Comparison of ENCODE assay signal across 34 cellular contexts in genomic region chr12:34124608-34125007, GRCh38.
"Had no signal": no experiment of that assay in that cellular context is flagged by ENCODE, and none has a peak within 500 bp of the region (broad histone marks: within the 10 kb centered on the region; RNA-seq: fewer than 3 reads in every experiment).

No MANE protein-coding gene starts in this region.

- H3K4me3 ChIP-seq: adrenal gland, body of pancreas, breast epithelium had no signal

- H3K27me3 ChIP-seq: adrenal gland, body of pancreas, brain microvascular endothelial cell, breast epithelium had no signal

- FAIRE-seq: astrocyte, TTC549 had no signal

- DNase-seq: activated B cell treated with CpG ODN at 0.5 μM for 24 hours; activated CD4-positive, alpha-beta memory T cell treated with anti-CD3 and anti-CD28 coated beads for 36 hours; activated CD4-positive, alpha-beta T cell treated with anti-CD3 and anti-CD28 coated beads for 4 hours; activated CD4-positive, alpha-beta T cell treated with anti-CD3 and anti-CD28 coated beads, Interleukin-2, amount 10 ng/mL, durations not matched to agents 24 days and 14 days; activated CD4-positive, alpha-beta T cell treated with anti-CD3 and anti-CD28 coated beads, Interleukin-2, amount 50 U/mL, for 1 hour; activated CD4-positive, alpha-beta T cell treated with anti-CD3 and anti-CD28 coated beads, Interleukin-2, amount 50 U/mL, for 4 hours; activated CD4-positive, CD25-positive, alpha-beta regulatory T cell treated with anti-CD3 and anti-CD28 coated beads, Interleukin-2, amount 50 U/mL, for 72 hours; activated CD8-positive, alpha-beta memory T cell treated with anti-CD3 and anti-CD28 coated beads, Interleukin-2, amount 50 U/mL, for 4 hours; activated CD8-positive, alpha-beta T cell treated with anti-CD3 and anti-CD28 coated beads for 36 hours; activated effector memory CD4-positive, alpha-beta T cell treated with anti-CD3 and anti-CD28 coated beads, Interleukin-2, amount 50 U/mL, for 16 hours; activated gamma-delta T cell treated with Interleukin-2 at 50 U/mL for 16 hours; activated naive CD4-positive, alpha-beta T cell; activated naive CD4-positive, alpha-beta T cell treated with anti-CD3 and anti-CD28 coated beads for 36 hours; activated naive CD4-positive, alpha-beta T cell treated with anti-CD3 and anti-CD28 coated beads, Interleukin-2, amount 50 U/mL, for 16 hours; activated naive CD8-positive, alpha-beta T cell treated with anti-CD3 and anti-CD28 coated beads for 36 hours; activated T-cell treated with anti-CD3 and anti-CD28 coated beads for 4 hours; activated T-cell treated with anti-CD3 and anti-CD28 coated beads, Interleukin-2, amount 50 U/mL, for 1 hour; activated T-cell treated with anti-CD3 and anti-CD28 coated beads, Interleukin-2, amount 50 U/mL, for 4 hours; activated T-cell treated with anti-CD3 and anti-CD28 coated beads, Interleukin-2, amount 50 U/mL, for 72 hours; adrenal gland; amniotic stem cell; aorta; body of pancreas; brain microvascular endothelial cell; central memory CD4-positive, alpha-beta T cell; T-helper 1 cell; T-helper 2 cell; T-helper 9 cell had no signal

- H3K36me3 ChIP-seq: adrenal gland, brain microvascular endothelial cell, breast epithelium had no signal

- H3K4me1 ChIP-seq: adrenal gland, body of pancreas, breast epithelium had no signal

- H3K9me3 ChIP-seq: adrenal gland, body of pancreas, breast epithelium had no signal

- H3K27ac ChIP-seq: adrenal gland, body of pancreas, brain microvascular endothelial cell, breast epithelium, VCaP had no signal

- ATAC-seq: activated CD8-positive, alpha-beta T cell treated with anti-CD3 and anti-CD28 coated beads for 36 hours; activated naive CD4-positive, alpha-beta T cell treated with anti-CD3 and anti-CD28 coated beads, Interleukin-2, amount 50 U/mL, for 72 hours; activated T-cell treated with anti-CD3 and anti-CD28 coated beads, Interleukin-2, amount 50 U/mL, for 4 hours; activated T-cell treated with anti-CD3 and anti-CD28 coated beads, Interleukin-2, amount 50 U/mL, for 72 hours; activated T-helper 17 cell treated with anti-CD3 and anti-CD28 coated beads, Interleukin-2, amount 50 U/mL, for 72 hours; body of pancreas had no signal
